In the genomic region with DNA sequence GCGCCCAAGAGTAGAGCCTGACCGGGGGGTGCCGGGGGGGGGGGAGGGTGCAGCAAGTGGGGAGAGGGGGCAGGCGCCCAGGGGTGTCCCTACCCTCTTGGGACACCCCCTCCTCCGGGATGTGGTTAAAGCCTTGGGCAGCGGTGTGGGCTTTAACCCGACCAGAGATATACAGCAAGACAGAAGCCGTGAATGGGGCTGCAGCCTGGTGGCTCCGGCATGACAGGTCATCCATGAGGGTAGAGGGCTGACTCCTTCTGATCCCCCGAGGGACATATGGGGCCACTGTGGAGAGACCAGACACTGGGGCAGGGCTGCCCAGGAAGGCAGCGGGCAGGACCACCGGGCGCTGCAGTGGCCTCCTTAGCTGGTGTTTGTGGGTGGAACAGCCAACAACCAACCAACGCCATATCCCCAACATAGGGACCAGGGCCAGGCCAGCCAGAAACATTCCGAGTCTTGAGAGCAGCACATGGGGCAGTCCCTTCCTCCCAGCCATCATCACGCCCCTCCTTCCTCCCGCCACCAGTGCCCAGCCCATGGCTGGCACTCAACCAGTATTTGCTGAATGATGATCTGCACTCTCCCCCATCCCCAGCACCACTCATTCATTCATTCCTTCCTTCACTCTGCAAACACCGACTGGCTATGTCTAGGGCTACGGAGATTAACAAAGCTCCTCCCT, we compare ENCODE assay signal across 1 cellular context.
TF ChIP-seq lines count a peak whose summit lies in the region.

No MANE protein-coding gene starts in this region.

TF ChIP-seq in WTC11, 78 proteins besides CTCF, POLR2A, EP300 and RAD21 (continued from another document):
- TF ChIP-seq, protein P1, sequence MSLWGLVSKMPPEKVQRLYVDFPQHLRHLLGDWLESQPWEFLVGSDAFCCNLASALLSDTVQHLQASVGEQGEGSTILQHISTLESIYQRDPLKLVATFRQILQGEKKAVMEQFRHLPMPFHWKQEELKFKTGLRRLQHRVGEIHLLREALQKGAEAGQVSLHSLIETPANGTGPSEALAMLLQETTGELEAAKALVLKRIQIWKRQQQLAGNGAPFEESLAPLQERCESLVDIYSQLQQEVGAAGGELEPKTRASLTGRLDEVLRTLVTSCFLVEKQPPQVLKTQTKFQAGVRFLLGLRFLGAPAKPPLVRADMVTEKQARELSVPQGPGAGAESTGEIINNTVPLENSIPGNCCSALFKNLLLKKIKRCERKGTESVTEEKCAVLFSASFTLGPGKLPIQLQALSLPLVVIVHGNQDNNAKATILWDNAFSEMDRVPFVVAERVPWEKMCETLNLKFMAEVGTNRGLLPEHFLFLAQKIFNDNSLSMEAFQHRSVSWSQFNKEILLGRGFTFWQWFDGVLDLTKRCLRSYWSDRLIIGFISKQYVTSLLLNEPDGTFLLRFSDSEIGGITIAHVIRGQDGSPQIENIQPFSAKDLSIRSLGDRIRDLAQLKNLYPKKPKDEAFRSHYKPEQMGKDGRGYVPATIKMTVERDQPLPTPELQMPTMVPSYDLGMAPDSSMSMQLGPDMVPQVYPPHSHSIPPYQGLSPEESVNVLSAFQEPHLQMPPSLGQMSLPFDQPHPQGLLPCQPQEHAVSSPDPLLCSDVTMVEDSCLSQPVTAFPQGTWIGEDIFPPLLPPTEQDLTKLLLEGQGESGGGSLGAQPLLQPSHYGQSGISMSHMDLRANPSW (CRISPR knock-in tag; conservative IDR thresholded peaks at IDR 0.05; ENCODE audit: low read depth), result no peak
- no peak for TF ChIP-seq ZNF423 (CRISPR knock-in tag; IDR thresholded peaks at IDR 0.05)
- TF ChIP-seq HMGXB4 (CRISPR knock-in tag; IDR thresholded peaks at IDR 0.05), result no peak
- no peak for TF ChIP-seq ZBTB21 (CRISPR knock-in tag; IDR thresholded peaks at IDR 0.05; ENCODE audit: borderline replicate concordance)
- TF ChIP-seq NFYB (CRISPR knock-in tag; conservative IDR thresholded peaks at IDR 0.05; ENCODE audit: low read depth), result no peak
- no peak for TF ChIP-seq SP1 (CRISPR knock-in tag; conservative IDR thresholded peaks at IDR 0.05)
- TF ChIP-seq, protein P2, sequence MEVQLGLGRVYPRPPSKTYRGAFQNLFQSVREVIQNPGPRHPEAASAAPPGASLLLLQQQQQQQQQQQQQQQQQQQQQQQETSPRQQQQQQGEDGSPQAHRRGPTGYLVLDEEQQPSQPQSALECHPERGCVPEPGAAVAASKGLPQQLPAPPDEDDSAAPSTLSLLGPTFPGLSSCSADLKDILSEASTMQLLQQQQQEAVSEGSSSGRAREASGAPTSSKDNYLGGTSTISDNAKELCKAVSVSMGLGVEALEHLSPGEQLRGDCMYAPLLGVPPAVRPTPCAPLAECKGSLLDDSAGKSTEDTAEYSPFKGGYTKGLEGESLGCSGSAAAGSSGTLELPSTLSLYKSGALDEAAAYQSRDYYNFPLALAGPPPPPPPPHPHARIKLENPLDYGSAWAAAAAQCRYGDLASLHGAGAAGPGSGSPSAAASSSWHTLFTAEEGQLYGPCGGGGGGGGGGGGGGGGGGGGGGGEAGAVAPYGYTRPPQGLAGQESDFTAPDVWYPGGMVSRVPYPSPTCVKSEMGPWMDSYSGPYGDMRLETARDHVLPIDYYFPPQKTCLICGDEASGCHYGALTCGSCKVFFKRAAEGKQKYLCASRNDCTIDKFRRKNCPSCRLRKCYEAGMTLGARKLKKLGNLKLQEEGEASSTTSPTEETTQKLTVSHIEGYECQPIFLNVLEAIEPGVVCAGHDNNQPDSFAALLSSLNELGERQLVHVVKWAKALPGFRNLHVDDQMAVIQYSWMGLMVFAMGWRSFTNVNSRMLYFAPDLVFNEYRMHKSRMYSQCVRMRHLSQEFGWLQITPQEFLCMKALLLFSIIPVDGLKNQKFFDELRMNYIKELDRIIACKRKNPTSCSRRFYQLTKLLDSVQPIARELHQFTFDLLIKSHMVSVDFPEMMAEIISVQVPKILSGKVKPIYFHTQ (CRISPR knock-in tag; IDR thresholded peaks at IDR 0.05), result no peak
- no peak for TF ChIP-seq GTF2I (CRISPR knock-in tag; conservative IDR thresholded peaks at IDR 0.05)
- no peak for TF ChIP-seq ZNF671 (CRISPR knock-in tag; IDR thresholded peaks at IDR 0.05)
- TF ChIP-seq, protein P3, sequence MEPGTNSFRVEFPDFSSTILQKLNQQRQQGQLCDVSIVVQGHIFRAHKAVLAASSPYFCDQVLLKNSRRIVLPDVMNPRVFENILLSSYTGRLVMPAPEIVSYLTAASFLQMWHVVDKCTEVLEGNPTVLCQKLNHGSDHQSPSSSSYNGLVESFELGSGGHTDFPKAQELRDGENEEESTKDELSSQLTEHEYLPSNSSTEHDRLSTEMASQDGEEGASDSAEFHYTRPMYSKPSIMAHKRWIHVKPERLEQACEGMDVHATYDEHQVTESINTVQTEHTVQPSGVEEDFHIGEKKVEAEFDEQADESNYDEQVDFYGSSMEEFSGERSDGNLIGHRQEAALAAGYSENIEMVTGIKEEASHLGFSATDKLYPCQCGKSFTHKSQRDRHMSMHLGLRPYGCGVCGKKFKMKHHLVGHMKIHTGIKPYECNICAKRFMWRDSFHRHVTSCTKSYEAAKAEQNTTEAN (CRISPR knock-in tag; IDR thresholded peaks at IDR 0.05), result no peak
- no peak for TF ChIP-seq ATF6 (CRISPR knock-in tag; IDR thresholded peaks at IDR 0.05)
- TF ChIP-seq, protein P4, sequence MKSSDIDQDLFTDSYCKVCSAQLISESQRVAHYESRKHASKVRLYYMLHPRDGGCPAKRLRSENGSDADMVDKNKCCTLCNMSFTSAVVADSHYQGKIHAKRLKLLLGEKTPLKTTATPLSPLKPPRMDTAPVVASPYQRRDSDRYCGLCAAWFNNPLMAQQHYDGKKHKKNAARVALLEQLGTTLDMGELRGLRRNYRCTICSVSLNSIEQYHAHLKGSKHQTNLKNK (CRISPR knock-in tag; IDR thresholded peaks at IDR 0.05), result no peak
- TF ChIP-seq, protein P5, sequence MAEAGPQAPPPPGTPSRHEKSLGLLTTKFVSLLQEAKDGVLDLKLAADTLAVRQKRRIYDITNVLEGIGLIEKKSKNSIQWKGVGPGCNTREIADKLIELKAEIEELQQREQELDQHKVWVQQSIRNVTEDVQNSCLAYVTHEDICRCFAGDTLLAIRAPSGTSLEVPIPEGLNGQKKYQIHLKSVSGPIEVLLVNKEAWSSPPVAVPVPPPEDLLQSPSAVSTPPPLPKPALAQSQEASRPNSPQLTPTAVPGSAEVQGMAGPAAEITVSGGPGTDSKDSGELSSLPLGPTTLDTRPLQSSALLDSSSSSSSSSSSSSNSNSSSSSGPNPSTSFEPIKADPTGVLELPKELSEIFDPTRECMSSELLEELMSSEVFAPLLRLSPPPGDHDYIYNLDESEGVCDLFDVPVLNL (CRISPR knock-in tag; IDR thresholded peaks at IDR 0.05; ENCODE audit: borderline replicate concordance, low read depth), result no peak
- no peak for TF ChIP-seq MLX (CRISPR knock-in tag; IDR thresholded peaks at IDR 0.05)
TF ChIP-seq in WTC11: peak in this region for 0.
